Comparison of ENCODE assay signal across 21 cellular contexts in the genomic region with DNA sequence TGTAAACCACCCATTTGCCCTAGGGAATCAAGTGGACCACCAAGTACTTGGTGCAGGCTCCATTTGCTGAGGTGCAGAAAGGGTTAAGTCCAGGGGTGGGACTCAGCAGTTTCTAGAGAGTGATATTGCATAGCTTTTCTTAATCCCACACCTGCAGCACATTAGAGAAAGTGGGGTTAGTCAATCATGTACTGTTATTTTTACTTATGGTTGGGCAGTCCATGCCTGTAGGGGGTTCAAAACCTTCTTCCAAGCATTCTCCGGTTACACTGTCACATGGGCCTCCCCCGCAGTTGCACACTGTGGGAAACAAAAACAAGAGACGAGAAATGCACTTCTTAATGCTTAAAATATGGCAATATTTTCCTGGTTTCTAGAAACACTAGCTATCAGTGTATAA.
DNase-seq lines count a peak whose midpoint lies in the region; FAIRE-seq and TF ChIP-seq lines count a peak whose summit lies in the region.
"Had no signal": no experiment of that assay in that cellular context is flagged by ENCODE, and none has a peak within 500 bp of the region (broad histone marks: within the 10 kb centered on the region; RNA-seq: fewer than 3 reads in every experiment).

No MANE protein-coding gene starts in this region.

- no peak for FAIRE-seq in H1 (lab: Jason Lieb, UNC)
- FAIRE-seq: A549, G401.6, small intestine, TTC549 had no signal

- no peak for TF ChIP-seq POLR2A in H1 (IDR thresholded peaks at IDR 0.05; ENCODE audit: control extremely low read depth in 1 of 2, low read depth in 2 of 2, low read length in 2 of 2)

- no peak overlapping the region for H3K14ac ChIP-seq in H1 (ENCODE audit: insufficient read length)

- no peak overlapping the region for H3K9ac ChIP-seq in H1 (replicated peaks in 1 of 4; ENCODE audit: extremely low read depth in 1 of 4, low read depth in 3 of 4, low read length in 3 of 4)

- no peaks in the 10 kb centered on the region for H3K79me2 ChIP-seq in H1 (ENCODE audit: control insufficient read depth in 1 of 2, insufficient read depth in 2 of 2, low read length in 2 of 2)

- H2BK5ac ChIP-seq in H1 (ENCODE audit: low read depth, low read length): no peak overlapping the region

- no peaks in the 10 kb centered on the region for H4K20me1 ChIP-seq in H1 (replicated peaks in 1 of 2; ENCODE audit: control insufficient read depth in 1 of 2, insufficient read depth in 2 of 2, low read length in 2 of 2)

- no peak overlapping the region for H3K56ac ChIP-seq in H1 (replicated peaks; ENCODE audit: insufficient read length, low read depth, low read length)

- POLR2A ChIA-PET in AG04449 (lab: Yijun Ruan, JAX) (no interaction called here), H1 (lab: Charles Lee; ENCODE audit: partially characterized antibody) (no interaction called here)

- H3K9me3 ChIP-seq in H1 (ENCODE audit: insufficient read depth in 2 of 2, low read depth in 1 of 2, low read length in 1 of 2): no peaks in the 10 kb centered on the region
- H3K9me3 ChIP-seq: A549, upper lobe of right lung had no signal

- 94% methylated on average over 3 of the region's 3 CpGs; no CpG with 5 or more reads in 1 of the 2 experiments for WGBS in H1 (ENCODE audit: extremely low coverage in 1 of 2, insufficient coverage in 1 of 2, insufficient read length in 1 of 2, insufficient replicate concordance in 2 of 2, low coverage in 1 of 2, low lambda C conversion rate in 2 of 2, missing lambda C conversion rate in 1 of 2), 2 experiments

- H2BK20ac ChIP-seq in H1 (ENCODE audit: low read length): no peak overlapping the region

- no peak overlapping the region for H2BK15ac ChIP-seq in H1 (ENCODE audit: low read length)

- H3K27me3 ChIP-seq in H1 (replicated peaks in 1 of 4; ENCODE audit: control insufficient read depth in 3 of 4, extremely low read depth in 1 of 4, insufficient read depth in 3 of 4, low read length in 3 of 4): no peaks in the 10 kb centered on the region
- H3K27me3 ChIP-seq: upper lobe of right lung had no signal

- no peak overlapping the region for H2BK120ac ChIP-seq in H1 (replicated peaks; ENCODE audit: low read depth, low read length)

- H3K23ac ChIP-seq in H1 (ENCODE audit: insufficient read length): no peak overlapping the region

- H3K4me1 ChIP-seq in H1 (replicated peaks in 1 of 4; ENCODE audit: control insufficient read depth in 3 of 4, insufficient read depth in 4 of 4, low read length in 3 of 4): no peaks in the 10 kb centered on the region
- H3K4me1 ChIP-seq: A549, upper lobe of right lung had no signal

- H3K23me2 ChIP-seq in H1 (ENCODE audit: low read depth, low read length): no peaks in the 10 kb centered on the region

- H2AFZ ChIP-seq in H1 (ENCODE audit: low read length): 0 out of 2 replicates have a peak overlapping the region, but pooled peaks have one; percentile 73

- no peak overlapping the region for H4K91ac ChIP-seq in H1 (replicated peaks; ENCODE audit: insufficient read length, low read length)

- no peaks in the 10 kb centered on the region for H3K36me3 ChIP-seq in H1 (ENCODE audit: control insufficient read depth in 2 of 4, insufficient read depth in 4 of 4, low read length in 3 of 4)
- H3K36me3 ChIP-seq: upper lobe of right lung had no signal

- no peak overlapping the region for H4K5ac ChIP-seq in H1 (ENCODE audit: insufficient read length, low read depth, low read length)

- no peak overlapping the region for H4K8ac ChIP-seq in H1 (ENCODE audit: extremely low read depth, insufficient read depth, low read length)

- H2AK5ac ChIP-seq in H1 (ENCODE audit: low read depth, low read length): no peak overlapping the region

- DNase-seq in AG04449 (ENCODE audit: low read depth, low spot score) (peak; percentile 21), H1 (ENCODE audit: low read depth in 1 of 2, low spot score in 2 of 2) (no peak), non-pigmented ciliary epithelial cell (ENCODE audit: low read depth) (peak; percentile 63), NCI-H82 (lab: John Stamatoyannopoulos, UW) (no peak), NCI-H1092 treated with DMSO at 0.1 percent for 48 hours (lab: John Stamatoyannopoulos, UW) (no peak), COLO829 (ENCODE audit: low spot score) (no peak), SW 1271 (lab: John Stamatoyannopoulos, UW) (no peak)
- DNase-seq: activated CD4-positive, alpha-beta T cell treated with anti-CD3 and anti-CD28 coated beads, Interleukin-2, amount 10 ng/mL, durations not matched to agents 7 days and 5 days; activated naive CD4-positive, alpha-beta T cell treated with anti-CD3 and anti-CD28 coated beads, Interleukin-2, amount 10 ng/mL, durations not matched to agents 7 days and 5 days; activated T-cell treated with anti-CD3 and anti-CD28 coated beads for 4 hours; central memory CD4-positive, alpha-beta T cell; COR-L47; endodermal cell; NCI-H1436 treated with DMSO at 0.1 percent for 48 hours; NCI-H226; small intestine; upper lobe of right lung had no signal

- no peak overlapping the region for H3K4me3 ChIP-seq in AG04449 (ENCODE audit: low read depth, low read length)
- H3K4me3 ChIP-seq in H1 (ENCODE audit: extremely low read depth in 1 of 4, insufficient read depth in 2 of 4, low read depth in 3 of 4, low read length in 4 of 4): no peak overlapping the region
- H3K4me3 ChIP-seq: A549, upper lobe of right lung had no signal

- TF ChIP-seq CTCF in AG04449 (IDR thresholded peaks at IDR 0.05; ENCODE audit: insufficient read depth, low read length, missing control alignments) (no peak), H1 (IDR thresholded peaks at IDR 0.05; ENCODE audit: control extremely low read depth in 1 of 3, insufficient read depth in 1 of 3, low read depth in 1 of 3, low read length in 3 of 3) (no peak)

- peak; percentile 68 for TF ChIP-seq EP300 in Ishikawa (IDR thresholded peaks at IDR 0.05; ENCODE audit: borderline replicate concordance)
- no peak for TF ChIP-seq EP300 in H1 (IDR thresholded peaks at IDR 0.05; ENCODE audit: borderline replicate concordance in 1 of 2, low read depth in 2 of 2, low read length in 2 of 2)

- no peaks in the 10 kb centered on the region for H3K79me1 ChIP-seq in H1 (ENCODE audit: low read depth, low read length)

- no peak overlapping the region for H3K27ac ChIP-seq in H1 (ENCODE audit: low read depth, low read length)
- H3K27ac ChIP-seq: A549, upper lobe of right lung had no signal

- no peak overlapping the region for H3K4ac ChIP-seq in H1 (replicated peaks; ENCODE audit: insufficient read length, low read depth, low read length)

- no peak overlapping the region for H3K18ac ChIP-seq in H1 (ENCODE audit: extremely low read depth, low read length)

- CTCF ChIA-PET in AG04449 (lab: Yijun Ruan, JAX): interaction anchor here (1.1 to 3.4 kb wide), 6 partner anchors 9 to 122 kb away, joined by 3 to 44 read pairs (median 6); a partner anchor contains a TSS
- CTCF ChIA-PET in H1 (lab: Charles Lee; ENCODE audit: partially characterized antibody): interaction anchor here (0.7 to 1.9 kb wide), 6 partner anchors 8 to 116 kb away, joined by 3 to 8 read pairs (median 4); no protein-coding TSS in a partner anchor

- no peak overlapping the region for H3K4me2 ChIP-seq in H1 (ENCODE audit: insufficient read depth in 1 of 2, low read depth in 2 of 2, low read length in 2 of 2)
- H3K4me2 ChIP-seq: A549 had no signal

- H2BK12ac ChIP-seq in H1 (ENCODE audit: low read depth, low read length): no peak overlapping the region

- TF ChIP-seq RAD21 in Ishikawa (IDR thresholded peaks at IDR 0.05; ENCODE audit: low read depth): no peak
- no peak for TF ChIP-seq RAD21 in H1 (IDR thresholded peaks at IDR 0.05 in 1 of 2, conservative IDR thresholded peaks at IDR 0.05 in 1 of 2; ENCODE audit: low read depth in 2 of 2, low read length in 2 of 2)

TF ChIP-seq in Ishikawa, 13 proteins besides CTCF, POLR2A, EP300 and RAD21:
- no peak for TF ChIP-seq CREB1 (IDR thresholded peaks at IDR 0.05; ENCODE audit: low read depth)
- TF ChIP-seq TCF12 (IDR thresholded peaks at IDR 0.05; ENCODE audit: low read depth): peak; percentile 79; the same call in 1 of the 2 replicates
- 0 out of 2 replicates have a peak, but pooled peaks have one; percentile 27 for TF ChIP-seq CEBPB (IDR thresholded peaks at IDR 0.05)
- peak; percentile 5; the same call in 1 of the 2 replicates for TF ChIP-seq TEAD4 (IDR thresholded peaks at IDR 0.05)
- TF ChIP-seq NFIC (IDR thresholded peaks at IDR 0.05): peak; percentile 44; the same call in 1 of the 2 replicates
- TF ChIP-seq, protein P1, sequence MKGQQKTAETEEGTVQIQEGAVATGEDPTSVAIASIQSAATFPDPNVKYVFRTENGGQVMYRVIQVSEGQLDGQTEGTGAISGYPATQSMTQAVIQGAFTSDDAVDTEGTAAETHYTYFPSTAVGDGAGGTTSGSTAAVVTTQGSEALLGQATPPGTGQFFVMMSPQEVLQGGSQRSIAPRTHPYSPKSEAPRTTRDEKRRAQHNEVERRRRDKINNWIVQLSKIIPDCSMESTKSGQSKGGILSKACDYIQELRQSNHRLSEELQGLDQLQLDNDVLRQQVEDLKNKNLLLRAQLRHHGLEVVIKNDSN (IDR thresholded peaks at IDR 0.05): peak; percentile 76
- TF ChIP-seq EGR1 (IDR thresholded peaks at IDR 0.05): peak; percentile 85
- no peak for TF ChIP-seq FOXM1 (IDR thresholded peaks at IDR 0.05; ENCODE audit: borderline replicate concordance, low read depth)
TF ChIP-seq in Ishikawa: peak in this region for 6.

TF ChIP-seq in H1, 55 proteins besides CTCF, POLR2A, EP300 and RAD21 (continues in another document):
- TF ChIP-seq HDAC6 (IDR thresholded peaks at IDR 0.05; ENCODE audit: low read depth, low read length): no peak
- no peak for TF ChIP-seq CTBP2 (IDR thresholded peaks at IDR 0.05; ENCODE audit: borderline replicate concordance, insufficient read depth, insufficient read length, low read length)
- TF ChIP-seq BCL11A (IDR thresholded peaks at IDR 0.05; ENCODE audit: low read depth in 2 of 2, low read length in 2 of 2): no peak
- TF ChIP-seq, protein P2, sequence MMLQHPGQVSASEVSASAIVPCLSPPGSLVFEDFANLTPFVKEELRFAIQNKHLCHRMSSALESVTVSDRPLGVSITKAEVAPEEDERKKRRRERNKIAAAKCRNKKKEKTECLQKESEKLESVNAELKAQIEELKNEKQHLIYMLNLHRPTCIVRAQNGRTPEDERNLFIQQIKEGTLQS (IDR thresholded peaks at IDR 0.05; ENCODE audit: insufficient read depth, low read depth, low read length): no peak
- TF ChIP-seq KDM4A (IDR thresholded peaks at IDR 0.05; ENCODE audit: low read depth, low read length, severe bottlenecking): no peak
- no peak for TF ChIP-seq TAF1 (IDR thresholded peaks at IDR 0.05; ENCODE audit: low read depth, low read length)
- TF ChIP-seq PHF8 (conservative IDR thresholded peaks at IDR 0.05; ENCODE audit: low read depth, low read length): no peak
- TF ChIP-seq SIN3A (conservative IDR thresholded peaks at IDR 0.05 in 1 of 2, IDR thresholded peaks at IDR 0.05 in 1 of 2; ENCODE audit: low read depth in 1 of 2, low read length in 2 of 2): no peak
- TF ChIP-seq POLR2AphosphoS5 (IDR thresholded peaks at IDR 0.05; ENCODE audit: low read depth, low read length): no peak
- no peak for TF ChIP-seq RXRA (IDR thresholded peaks at IDR 0.05; ENCODE audit: insufficient read depth, low read depth, low read length)
- no peak for TF ChIP-seq SIRT6 (IDR thresholded peaks at IDR 0.05; ENCODE audit: low read length)

Comparison
In these comparisons a context has a peak if more than half of its experiments do, and no peak if none do; other contexts are left out.
1. DNase-seq: peak in AG04449 (single experiment) and non-pigmented ciliary epithelial cell (single experiment); none in H1 (0 of 2), NCI-H82 (single experiment), NCI-H1092 treated with DMSO at 0.1 percent for 48 hours (single experiment), COLO829 (single experiment) and SW 1271 (0 of 2).